ENCODE assay signal across 20 cellular contexts in the genomic region with DNA sequence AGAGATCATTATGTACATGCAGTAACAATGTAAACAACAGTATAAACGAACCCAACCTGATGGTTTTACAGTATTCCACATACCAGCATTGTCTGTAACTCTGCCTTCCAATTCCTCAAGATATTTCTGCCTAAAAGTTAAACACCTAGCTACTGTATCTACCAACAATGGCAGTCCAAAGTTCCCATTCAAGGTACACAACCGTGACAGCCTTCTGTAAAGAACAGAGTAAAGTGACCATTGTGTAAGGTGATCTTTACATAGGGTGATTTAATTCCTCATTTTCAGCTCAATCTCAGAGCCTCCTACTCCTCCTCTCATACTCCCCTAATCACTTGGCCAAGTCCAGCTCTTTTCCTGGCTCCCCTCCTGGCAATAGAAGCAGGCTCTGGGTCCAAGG. TPM values are rescaled to one million over a fixed set of nuclear protein-coding genes. Genes with fewer than 3 reads are reported as not detected.
DNase-seq lines count a peak whose midpoint lies in the region; ATAC-seq and TF ChIP-seq lines count a peak whose summit lies in the region.
"Had no signal": no experiment of that assay in that cellular context is flagged by ENCODE, and none has a peak within 500 bp of the region (broad histone marks: within the 10 kb centered on the region; RNA-seq: fewer than 3 reads in every experiment).

No MANE protein-coding gene starts in this region.

- H3K4me3 ChIP-seq in dorsolateral prefrontal cortex = no peak overlapping the region
- no peak overlapping the region for H3K4me3 ChIP-seq in mucosa of descending colon
- H3K4me3 ChIP-seq in transverse colon = no peak overlapping the region
- H3K4me3 ChIP-seq: BLaER1 treated with 17β-estradiol and CSF1 and Interleukin-3, amounts not matched to agents 10 nM and 100 nM; GM12878; HAP-1; K562; PC-9 had no signal

- CTCF ChIA-PET in activated CD8-positive, alpha-beta T cell treated with anti-CD3 and anti-CD28 coated beads, Interleukin-2, amount 10 ng/mL, durations not matched to agents 7 days and 5 days (lab: Charles Lee) = no interaction called here

- H3K36me3 ChIP-seq in mucosa of descending colon (ENCODE audit: low read depth) (no peaks in the 10 kb centered on the region), transverse colon (peaks cover 0 to 15% (median 0%) of the 10 kb centered on the region in 4 donors)
- H3K36me3 ChIP-seq: HAP-1 had no signal

- no peak for TF ChIP-seq POLR2A in transverse colon (IDR thresholded peaks at IDR 0.05)

- intact Hi-C loops in dorsolateral prefrontal cortex (cut with DNase I) (no loop called here), mucosa of descending colon (cut with DNase I, micrococcal nuclease) (no loop called here), transverse colon (cut with DNase I; ENCODE audit: low total_unique reads) (no loop called here)

- no peaks in the 10 kb centered on the region for H3K9me3 Mint-ChIP-seq in activated CD8-positive, alpha-beta T cell treated with anti-CD3 and anti-CD28 coated beads, Interleukin-2, amount 10 ng/mL, durations not matched to agents 7 days and 5 days (ENCODE audit: insufficient read depth)
- H3K9me3 Mint-ChIP-seq: CD8-positive, alpha-beta T cell had no signal

- ATAC-seq in mucosa of descending colon = peak; percentile 96
- ATAC-seq in activated CD8-positive, alpha-beta T cell treated with anti-CD3 and anti-CD28 coated beads, Interleukin-2, amount 10 ng/mL, durations not matched to agents 7 days and 5 days = no peak
- ATAC-seq: CD8-positive, alpha-beta T cell; GM12878; K562 had no signal

- no peaks in the 10 kb centered on the region for H3K27me3 Mint-ChIP-seq in activated CD8-positive, alpha-beta T cell treated with anti-CD3 and anti-CD28 coated beads, Interleukin-2, amount 10 ng/mL, durations not matched to agents 7 days and 5 days (ENCODE audit: low read depth)

- peak; percentile 26 for DNase-seq in HT-29 (ENCODE audit: low spot score)
- DNase-seq in dorsolateral prefrontal cortex = no peak
- DNase-seq in mucosa of descending colon = peak in 1 of 3 donors; percentile 20
- no peak for DNase-seq in transverse colon
- no peak for DNase-seq in activated CD8-positive, alpha-beta T cell treated with anti-CD3 and anti-CD28 coated beads, Interleukin-2, amount 10 ng/mL, durations not matched to agents 7 days and 5 days
- DNase-seq in inferior parietal cortex (ENCODE audit: extremely low spot score) = no peak
- no peak for DNase-seq in nucleus accumbens (lab: John Stamatoyannopoulos, UW)
- DNase-seq: CD8-positive, alpha-beta T cell; DMS53; EL; NCI-H1105; NCI-H2081 treated with DMSO at 0.1 percent for 48 hours; NCI-H2227 treated with DMSO at 0.1 percent for 48 hours; NCI-H510A treated with DMSO at 0.1 percent for 48 hours; PC-9 had no signal

- no peak overlapping the region for H3K4me3 Mint-ChIP-seq in activated CD8-positive, alpha-beta T cell treated with anti-CD3 and anti-CD28 coated beads, Interleukin-2, amount 10 ng/mL, durations not matched to agents 7 days and 5 days
- H3K4me3 Mint-ChIP-seq: CD8-positive, alpha-beta T cell had no signal

- POLR2A ChIA-PET in activated CD8-positive, alpha-beta T cell treated with anti-CD3 and anti-CD28 coated beads, Interleukin-2, amount 10 ng/mL, durations not matched to agents 7 days and 5 days (lab: Charles Lee) = no interaction called here

- H3K36me3 Mint-ChIP-seq in activated CD8-positive, alpha-beta T cell treated with anti-CD3 and anti-CD28 coated beads, Interleukin-2, amount 10 ng/mL, durations not matched to agents 7 days and 5 days (ENCODE audit: low read depth) = peaks cover 18% of the 10 kb centered on the region

- WGBS in transverse colon (ENCODE audit: low coverage in 1 of 2), 2 donors = 17 to 51% methylated on average over 1 to 2 of the region's 2 CpGs

- H3K4me1 Mint-ChIP-seq in activated CD8-positive, alpha-beta T cell treated with anti-CD3 and anti-CD28 coated beads, Interleukin-2, amount 10 ng/mL, durations not matched to agents 7 days and 5 days (ENCODE audit: low read depth) = peaks cover 6% of the 10 kb centered on the region

- H3K4me1 ChIP-seq in mucosa of descending colon (ENCODE audit: low read depth) (peaks cover 11% of the 10 kb centered on the region), transverse colon (peaks cover 13 to 44% (median 25%) of the 10 kb centered on the region in 4 donors)

- H3K27ac Mint-ChIP-seq in activated CD8-positive, alpha-beta T cell treated with anti-CD3 and anti-CD28 coated beads, Interleukin-2, amount 10 ng/mL, durations not matched to agents 7 days and 5 days = no peak overlapping the region
- H3K27ac Mint-ChIP-seq: CD8-positive, alpha-beta T cell had no signal

- in situ Hi-C loops in transverse colon (cut with MboI; ENCODE audit: low pct_ligation_motif_present in 1 of 4, low pct_unique_long_range_greater_than_20kb in 1 of 4, low sequenced_read_pairs in 3 of 4) = no loop called here

- H3K27ac ChIP-seq in dorsolateral prefrontal cortex (peak overlapping the region in 37 of 59 donors; percentile 11 to 98 (median 90)), transverse colon (peak overlapping the region in 3 of 4 donors; percentile 27 to 61 (median 41))
- H3K27ac ChIP-seq: BLaER1 treated with 17β-estradiol and CSF1 and Interleukin-3, amounts not matched to agents 10 nM and 100 nM; PC-9; RWPE1 had no signal

- no peak for TF ChIP-seq EP300 in transverse colon (IDR thresholded peaks at IDR 0.05; ENCODE audit: low read depth)

- TF ChIP-seq CTCF in dorsolateral prefrontal cortex (IDR thresholded peaks at IDR 0.05 in 54 of 56, conservative IDR thresholded peaks at IDR 0.05 in 2 of 56; ENCODE audit: low read depth in 1 of 56, partially characterized antibody in 56 of 56) (no peak), mucosa of descending colon (IDR thresholded peaks at IDR 0.05) (no peak), transverse colon (IDR thresholded peaks at IDR 0.05) (no peak)

- H3K9me3 ChIP-seq in mucosa of descending colon (no peaks in the 10 kb centered on the region), transverse colon (no peaks in the 10 kb centered on the region)
- H3K9me3 ChIP-seq: BLaER1 treated with 17β-estradiol and CSF1 and Interleukin-3, amounts not matched to agents 10 nM and 100 nM; HAP-1 had no signal

- no peaks in the 10 kb centered on the region for H3K27me3 ChIP-seq in dorsolateral prefrontal cortex
- H3K27me3 ChIP-seq in transverse colon = no peaks in the 10 kb centered on the region
- H3K27me3 ChIP-seq: BLaER1 treated with 17β-estradiol and CSF1 and Interleukin-3, amounts not matched to agents 10 nM and 100 nM had no signal

RNA-seq across cellular contexts. Expression of a gene that starts 10.4 kb away (rescaled TPM):
- 6.4 and 11.3 TPM in 2 replicates for total RNA-seq in HT-29 (2014; rRNA removed; shearing (Covaris generic))
- total RNA-seq in dorsolateral prefrontal cortex (100 to 1,000 TPM; 103 to 402 (median 176) TPM), mucosa of descending colon (10 to 100 TPM; 40.8 to 66.3 (median 49.0) TPM), transverse colon (10 to 100 TPM; 27.7 to 63.2 (median 33.2) TPM)
- 10 to 100 TPM; 28.3 to 29.2 TPM for total RNA-seq in activated CD8-positive, alpha-beta T cell treated with anti-CD3 and anti-CD28 coated beads, Interleukin-2, amount 10 ng/mL, durations not matched to agents 7 days and 5 days
